Comparison of ENCODE assay signal across 21 cellular contexts in the genomic region with DNA sequence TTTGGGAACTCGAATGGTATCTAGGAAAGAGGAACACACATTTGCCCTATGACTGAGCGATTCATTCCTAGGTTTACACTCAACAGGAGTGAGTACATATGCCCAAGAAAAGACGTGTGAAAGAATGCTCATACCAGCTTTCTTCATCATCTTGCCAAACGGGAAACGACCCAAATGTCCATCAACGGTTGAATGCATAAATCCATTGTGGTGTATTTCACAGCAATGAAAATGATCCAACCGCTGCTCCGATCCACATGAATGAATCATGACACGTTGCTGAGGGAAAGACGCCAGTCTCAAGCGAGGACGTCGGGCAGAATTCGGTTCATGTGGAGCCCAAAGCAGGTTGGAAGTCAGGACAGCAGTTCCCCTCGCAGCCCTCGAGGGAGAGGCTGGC.
DNase-seq lines count a peak whose midpoint lies in the region; ATAC-seq and TF ChIP-seq lines count a peak whose summit lies in the region.
"Had no signal": no experiment of that assay in that cellular context is flagged by ENCODE, and none has a peak within 500 bp of the region (broad histone marks: within the 10 kb centered on the region; RNA-seq: fewer than 3 reads in every experiment).

No MANE protein-coding gene starts in this region.

- H3K27me3 ChIP-seq in SJSA1 (replicated peaks) = 0 out of 2 replicates have a peak, but pooled peaks cover 7% of the 10 kb centered on the region
- H3K27me3 ChIP-seq: ascending aorta, right lobe of liver had no signal

- H3K36me3 ChIP-seq in SJSA1 = no peaks in the 10 kb centered on the region
- H3K36me3 ChIP-seq: ascending aorta, lower lobe of right lung, right lobe of liver, thoracic aorta had no signal

- DNase-seq in Daoy (ENCODE audit: low read depth) (peak; percentile 91), SJSA1 (ENCODE audit: low read depth in 1 of 2, low spot score in 2 of 2) (peak in 1 of 2 experiments; percentile 24), fibroblast of gingiva (ENCODE audit: low read depth) (peak; percentile 67), retinal pigment epithelial cell (ENCODE audit: low read depth) (peak; percentile 20), cerebellar nuclear complex (lab: John Stamatoyannopoulos, UW) (no peak), islet precursor cell (no peak), NCI-H69 (lab: John Stamatoyannopoulos, UW) (no peak)
- DNase-seq: activated CD4-positive, alpha-beta T cell treated with anti-CD3 and anti-CD28 coated beads for 36 hours; CD8-positive, alpha-beta memory T cell; DMS79 treated with DMSO at 0.1 percent for 48 hours; endodermal cell; GOT3; Karpas-422; lower lobe of right lung; NCI-H1105 treated with DMSO at 0.1 percent for 48 hours; NCI-H2081; NCI-H510A; right lobe of liver had no signal

- peak overlapping the region; percentile 19 for H3K27ac ChIP-seq in SJSA1
- H3K27ac ChIP-seq: ascending aorta, lower lobe of right lung, right lobe of liver, thoracic aorta had no signal

- no peaks in the 10 kb centered on the region for H3K9me3 ChIP-seq in SJSA1 (replicated peaks)
- H3K9me3 ChIP-seq: ascending aorta, lower lobe of right lung, right lobe of liver, thoracic aorta had no signal

- no peak for ATAC-seq in HG03565 (IDR thresholded peaks at IDR 0.05; ENCODE audit: unreplicated experiment)
- ATAC-seq: activated CD4-positive, alpha-beta T cell treated with anti-CD3 and anti-CD28 coated beads for 36 hours; lower lobe of right lung; right lobe of liver had no signal

- TF ChIP-seq CTCF in retinal pigment epithelial cell (conservative IDR thresholded peaks at IDR 0.05; ENCODE audit: low read depth, low read length) = no peak

- H3K4me3 ChIP-seq in SJSA1 (no peak overlapping the region), retinal pigment epithelial cell (ENCODE audit: low read length) (no peak overlapping the region)
- H3K4me3 ChIP-seq: ascending aorta, lower lobe of right lung, right lobe of liver, thoracic aorta had no signal

- H3K4me1 ChIP-seq in SJSA1 (replicated peaks) = peaks cover 14% of the 10 kb centered on the region
- H3K4me1 ChIP-seq: ascending aorta, lower lobe of right lung, right lobe of liver had no signal

Comparison
In these comparisons a context has a peak if more than half of its experiments do, and no peak if none do; other contexts are left out.
1. DNase-seq: peak in Daoy (single experiment), fibroblast of gingiva (single experiment) and retinal pigment epithelial cell (single experiment); none in cerebellar nuclear complex (0 of 2), islet precursor cell (single experiment) and NCI-H69 (single experiment).